ENCODE assay signal across 28 cellular contexts in the genomic region with DNA sequence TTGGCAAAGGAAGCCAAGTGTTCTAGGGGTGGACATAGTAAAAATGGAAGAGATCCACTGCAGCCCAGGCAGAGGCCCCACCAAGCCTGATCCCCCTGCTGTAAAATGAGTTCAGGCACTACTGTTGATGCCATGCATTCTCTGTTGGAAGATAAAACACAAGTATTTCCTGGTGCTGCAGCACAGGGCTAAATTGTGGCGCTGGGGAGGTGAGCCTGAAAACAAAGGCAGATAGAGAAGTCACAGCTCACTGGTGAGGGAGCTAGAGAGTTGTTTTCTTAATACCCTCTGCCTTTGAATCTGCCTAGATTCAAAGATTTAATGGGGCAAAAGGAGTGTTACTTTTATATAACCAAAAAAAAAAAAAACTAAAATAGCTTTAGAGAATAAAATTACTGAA.
DNase-seq lines count a peak whose midpoint lies in the region; ATAC-seq and TF ChIP-seq lines count a peak whose summit lies in the region.
"Had no signal": no experiment of that assay in that cellular context is flagged by ENCODE, and none has a peak within 500 bp of the region (broad histone marks: within the 10 kb centered on the region; RNA-seq: fewer than 3 reads in every experiment).

No MANE protein-coding gene starts in this region.

- no peak overlapping the region for H2BK12ac ChIP-seq in trophoblast cell (ENCODE audit: low read length)

- no peak overlapping the region for H3K18ac ChIP-seq in trophoblast cell (ENCODE audit: low read length)

- no peak overlapping the region for H2AK5ac ChIP-seq in trophoblast cell (ENCODE audit: low read length)

- H3K4me3 ChIP-seq in Peyer's patch (no peak overlapping the region), trophoblast cell (ENCODE audit: low read depth, low read length) (no peak overlapping the region)
- H3K4me3 ChIP-seq: smooth muscle cell, tibial nerve had no signal

- peaks cover 11% of the 10 kb centered on the region for H3K79me1 ChIP-seq in trophoblast cell (ENCODE audit: low read length)

- ATAC-seq in HG02588 (IDR thresholded peaks at IDR 0.05; ENCODE audit: unreplicated experiment) (no peak), foreskin keratinocyte (no peak)
- no peak for ATAC-seq in natural killer cell treated with Interleukin-12 subunit alpha and Interleukin-12 subunit beta and Interleukin-15 and Interleukin-18, amount 100 ng/mL, for 72 hours
- ATAC-seq: CD8-positive, alpha-beta T cell; stimulated activated naive CD8-positive, alpha-beta T cell treated with anti-CD3 and anti-CD28 coated beads, Interleukin-15, amount 100 ng/mL, for 72 hours had no signal

- H2AFZ ChIP-seq in trophoblast cell (ENCODE audit: insufficient read depth, low read length, poor library complexity), result no peak overlapping the region

- H4K8ac ChIP-seq in trophoblast cell (ENCODE audit: low read depth, low read length), result no peak overlapping the region

- no peak for TF ChIP-seq POLR2A in Peyer's patch (IDR thresholded peaks at IDR 0.05)

- H3K27ac ChIP-seq in Peyer's patch (peak overlapping the region in 3 of 4 donors; percentile 10 to 39 (median 18)), trophoblast cell (ENCODE audit: low read depth, low read length) (peak overlapping the region; percentile 23), foreskin keratinocyte (no peak overlapping the region)
- H3K27ac ChIP-seq: tibial nerve had no signal

- H3K27me3 ChIP-seq in Peyer's patch (no peaks in the 10 kb centered on the region), trophoblast cell (ENCODE audit: insufficient read depth, low read length) (no peaks in the 10 kb centered on the region), foreskin keratinocyte (peaks cover 22% of the 10 kb centered on the region)
- H3K27me3 ChIP-seq: tibial nerve had no signal

- peaks cover 4% of the 10 kb centered on the region for H3K79me2 ChIP-seq in trophoblast cell (ENCODE audit: control insufficient read depth, insufficient read depth, low read length, poor library complexity)

- H2BK5ac ChIP-seq in trophoblast cell (ENCODE audit: low read depth, low read length, poor library complexity), result no peak overlapping the region

- intact Hi-C loops in Calu3 (cut with micrococcal nuclease; ENCODE audit: unreplicated experiment), result loop anchor here (5.0 kb wide), 1 partner anchor 209 kb away; no protein-coding TSS in a partner anchor

- no peak overlapping the region for H3K4ac ChIP-seq in trophoblast cell (ENCODE audit: low read depth, low read length)

- H3K4me1 Mint-ChIP-seq in Calu3 (ENCODE audit: low read depth, unreplicated experiment) (peaks cover 50% of the 10 kb centered on the region), immature natural killer cell (no peaks in the 10 kb centered on the region)
- H3K4me1 Mint-ChIP-seq in natural killer cell treated with Interleukin-12 subunit alpha and Interleukin-12 subunit beta and Interleukin-15 and Interleukin-18, amount 100 ng/mL, for 72 hours (ENCODE audit: low read depth in 2 of 2), result no peaks in the 10 kb centered on the region
- H3K4me1 Mint-ChIP-seq: brain; stimulated activated naive CD8-positive, alpha-beta T cell treated with anti-CD3 and anti-CD28 coated beads, Interleukin-15, amount 100 ng/mL, for 72 hours had no signal

- BruUV-seq in Calu3 (replicated peaks; lab: Mats Ljungman, UMichigan), result no TSS peak

- peak overlapping the region; percentile 99 for H3K27ac Mint-ChIP-seq in Calu3 (ENCODE audit: unreplicated experiment)
- no peak overlapping the region for H3K27ac Mint-ChIP-seq in immature natural killer cell
- no peak overlapping the region for H3K27ac Mint-ChIP-seq in natural killer cell treated with Interleukin-12 subunit alpha and Interleukin-12 subunit beta and Interleukin-15 and Interleukin-18, amount 100 ng/mL, for 72 hours
- H3K27ac Mint-ChIP-seq: B cell; brain; CD8-positive, alpha-beta T cell; naive B cell; stimulated activated naive CD8-positive, alpha-beta T cell treated with anti-CD3 and anti-CD28 coated beads, Interleukin-15, amount 100 ng/mL, for 72 hours had no signal

- no peak overlapping the region for H3K23ac ChIP-seq in trophoblast cell (ENCODE audit: low read length)

- H3K9me3 Mint-ChIP-seq in Calu3 (ENCODE audit: low read depth, unreplicated experiment) (no peaks in the 10 kb centered on the region), immature natural killer cell (peaks cover 0 to 3% (median 0%) of the 10 kb centered on the region in 6 donors)
- peaks cover 3% of the 10 kb centered on the region for H3K9me3 Mint-ChIP-seq in natural killer cell treated with Interleukin-12 subunit alpha and Interleukin-12 subunit beta and Interleukin-15 and Interleukin-18, amount 100 ng/mL, for 72 hours
- H3K9me3 Mint-ChIP-seq: CD8-positive, alpha-beta T cell; stimulated activated naive CD8-positive, alpha-beta T cell treated with anti-CD3 and anti-CD28 coated beads, Interleukin-15, amount 100 ng/mL, for 72 hours had no signal

- peak overlapping the region; percentile 29 for H3K4me2 ChIP-seq in trophoblast cell (ENCODE audit: low read length)
- H3K4me2 ChIP-seq: smooth muscle cell had no signal

- H4K91ac ChIP-seq in trophoblast cell (ENCODE audit: low read depth, low read length), result no peak overlapping the region

- DNase-seq in Calu3 (peak; percentile 39), Peyer's patch (no peak), islet precursor cell (peak; percentile 62), trophoblast cell (peak in 1 of 2 donors; percentile 43), immature natural killer cell (no peak), foreskin keratinocyte (no peak)
- no peak for DNase-seq in natural killer cell treated with Interleukin-12 subunit alpha and Interleukin-12 subunit beta and Interleukin-15 and Interleukin-18, amount 100 ng/mL, for 72 hours (ENCODE audit: low spot score)
- DNase-seq: activated CD4-positive, alpha-beta T cell treated with anti-CD3 and anti-CD28 coated beads, Interleukin-2, amount 50 U/mL, for 1 hour; activated naive CD4-positive, alpha-beta T cell treated with Interleukin-2 at 50 U/mL for 16 hours; CD8-positive, alpha-beta T cell; cerebellar nuclear complex; DMS79; naive B cell; NCI-H1092; NCI-H1694 treated with DMSO at 0.1 percent for 48 hours; NCI-H2171 treated with DMSO at 0.1 percent for 48 hours; NCI-H510A treated with DMSO at 0.1 percent for 48 hours; retina; SHP77 treated with DMSO at 0.1 percent for 48 hours; stimulated activated CD4-positive, alpha-beta T cell treated with anti-CD3 and anti-CD28 coated beads, Interleukin-1b, Interleukin-23, amount 100 ng/mL, for 48 hours; stimulated activated CD8-positive, alpha-beta memory T cell treated with anti-CD3 and anti-CD28 coated beads, Interleukin-4, amount 100 ng/mL, for 48 hours; stimulated activated naive CD8-positive, alpha-beta T cell treated with anti-CD3 and anti-CD28 coated beads, Interleukin-15, amount 100 ng/mL, for 72 hours; T-helper 9 cell had no signal

- no peaks in the 10 kb centered on the region for H3K27me3 Mint-ChIP-seq in Calu3 (ENCODE audit: unreplicated experiment)
- H3K27me3 Mint-ChIP-seq in immature natural killer cell (ENCODE audit: low read depth in 3 of 3), result peaks cover 0 to 7% (median 3%) of the 10 kb centered on the region in 3 donors
- H3K27me3 Mint-ChIP-seq in natural killer cell treated with Interleukin-12 subunit alpha and Interleukin-12 subunit beta and Interleukin-15 and Interleukin-18, amount 100 ng/mL, for 72 hours, result peaks cover 10 to 33% of the 10 kb centered on the region in 2 donors

- CTCF ChIA-PET in Calu3 (lab: Charles Lee), result interaction anchor here (0.7 to 2.0 kb wide), 6 partner anchors 8 to 98 kb away, joined by 3 to 7 read pairs (median 4); no protein-coding TSS in a partner anchor

- no peak overlapping the region for H4K12ac ChIP-seq in trophoblast cell (ENCODE audit: low read depth, low read length)

- H2BK120ac ChIP-seq in trophoblast cell (ENCODE audit: insufficient read depth, low read length, poor library complexity), result no peak overlapping the region

- H3K9ac ChIP-seq in trophoblast cell (ENCODE audit: low read length), result no peak overlapping the region

- no peaks in the 10 kb centered on the region for H3K9me3 ChIP-seq in Peyer's patch
- H3K9me3 ChIP-seq in trophoblast cell (ENCODE audit: insufficient read depth, low read depth, low read length), result no peaks in the 10 kb centered on the region
- H3K9me3 ChIP-seq: tibial nerve had no signal

- TF ChIP-seq CTCF in Calu3 (IDR thresholded peaks at IDR 0.05; ENCODE audit: unreplicated experiment) (no peak), Peyer's patch (IDR thresholded peaks at IDR 0.05) (no peak), foreskin keratinocyte (conservative IDR thresholded peaks at IDR 0.05) (no peak)

- H3K4me3 Mint-ChIP-seq in Calu3 (ENCODE audit: low read depth, unreplicated experiment) (peak overlapping the region; percentile 78), immature natural killer cell (no peak overlapping the region)
- no peak overlapping the region for H3K4me3 Mint-ChIP-seq in natural killer cell treated with Interleukin-12 subunit alpha and Interleukin-12 subunit beta and Interleukin-15 and Interleukin-18, amount 100 ng/mL, for 72 hours
- H3K4me3 Mint-ChIP-seq: B cell; brain; CD8-positive, alpha-beta T cell; naive B cell; stimulated activated naive CD8-positive, alpha-beta T cell treated with anti-CD3 and anti-CD28 coated beads, Interleukin-15, amount 100 ng/mL, for 72 hours had no signal

- H3K4me1 ChIP-seq in Peyer's patch (no peaks in the 10 kb centered on the region), trophoblast cell (ENCODE audit: control insufficient read depth in 1 of 2, insufficient read depth in 2 of 2, low read length in 2 of 2) (peaks cover 7 to 14% of the 10 kb centered on the region in 2 experiments), foreskin keratinocyte (no peaks in the 10 kb centered on the region)
- H3K4me1 ChIP-seq: tibial nerve had no signal

- H3K36me3 ChIP-seq in Peyer's patch, result no peaks in the 10 kb centered on the region
- H3K36me3 ChIP-seq in trophoblast cell (ENCODE audit: control insufficient read depth in 1 of 2, insufficient read depth in 2 of 2, low read length in 2 of 2), result peaks cover 1 to 2% of the 10 kb centered on the region in 2 experiments
- H3K36me3 ChIP-seq: tibial nerve had no signal

- no CpG with 5 or more reads among the region's 1 CpG for WGBS in trophoblast cell (ENCODE audit: extremely low coverage, insufficient coverage, insufficient read length)

- H3K14ac ChIP-seq in trophoblast cell (ENCODE audit: low read length), result no peak overlapping the region

- peaks cover 30% of the 10 kb centered on the region for H3K36me3 Mint-ChIP-seq in Calu3 (ENCODE audit: insufficient read depth, unreplicated experiment)
- no peaks in the 10 kb centered on the region for H3K36me3 Mint-ChIP-seq in immature natural killer cell
- no peaks in the 10 kb centered on the region for H3K36me3 Mint-ChIP-seq in natural killer cell treated with Interleukin-12 subunit alpha and Interleukin-12 subunit beta and Interleukin-15 and Interleukin-18, amount 100 ng/mL, for 72 hours
- H3K36me3 Mint-ChIP-seq: brain; CD8-positive, alpha-beta T cell; naive B cell had no signal

Comparison
In these comparisons a context has a peak if more than half of its experiments do, and no peak if none do; other contexts are left out.
1. DNase-seq: peak in Calu3 (single experiment) and islet precursor cell (single experiment); none in Peyer's patch (0 of 3), immature natural killer cell (0 of 3), natural killer cell treated with Interleukin-12 subunit alpha and Interleukin-12 subunit beta and Interleukin-15 and Interleukin-18, amount 100 ng/mL, for 72 hours (single experiment) and foreskin keratinocyte (0 of 2).